In genomic region chr22:18077639-18078328, GRCh38 we compare ENCODE assay signal across 8 cellular contexts. TPM values are rescaled to one million over a fixed set of nuclear protein-coding genes. Genes with fewer than 3 reads are reported as not detected.
A peak's percentile ranks its signal among the peaks of the same experiment; 100 is the strongest.
DNase-seq lines count a peak whose midpoint lies in the region; ATAC-seq, FAIRE-seq and TF ChIP-seq lines count a peak whose summit lies in the region.

Gene PEX26, plus strand, starts transcription at chr22:18077990. Its CDS starts 387 bp downstream, at chr22:18078377.

- H3K4me3 ChIP-seq in A673 (ENCODE audit: low read depth, low read length, poor library complexity, severe bottlenecking) (peak within 1 kb of the TSS; percentile 91), WI38 (ENCODE audit: low read depth, low read length) (peak within 1 kb of the TSS; percentile 100), bronchial epithelial cell (ENCODE audit: low read depth, low read length) (peak within 1 kb of the TSS; percentile 67), smooth muscle cell (peak within 1 kb of the TSS; percentile 66)

- POLR2A ChIA-PET in A673 (lab: Charles Lee; ENCODE audit: low non-redundant PET), result no interaction called here

- CTCF ChIA-PET in A673 (lab: Charles Lee), result interaction anchor here (0.6 to 1.2 kb wide), 2 partner anchors 188 to 335 kb away, joined by 3 read pairs; no protein-coding TSS in a partner anchor

- no peak for TF ChIP-seq CTCF in A673 (conservative IDR thresholded peaks at IDR 0.05; ENCODE audit: low read depth, low read length)
- TF ChIP-seq CTCF in WI38 (IDR thresholded peaks at IDR 0.05; ENCODE audit: low read depth, low read length), result no peak
- no peak for TF ChIP-seq CTCF in bronchial epithelial cell (IDR thresholded peaks at IDR 0.05; ENCODE audit: insufficient read depth, low read length, severe bottlenecking)
- no peak for TF ChIP-seq CTCF in smooth muscle cell (IDR thresholded peaks at IDR 0.05; ENCODE audit: borderline replicate concordance, insufficient read depth, poor library complexity, severe bottlenecking)

- peak within 1 kb of the TSS; percentile 83 for H3K9ac ChIP-seq in smooth muscle cell (ENCODE audit: low read depth)

- H2AFZ ChIP-seq in smooth muscle cell (ENCODE audit: low read depth), result peak within 1 kb of the TSS; percentile 87

- H3K27ac ChIP-seq in A673 (ENCODE audit: low read depth, low read length, poor library complexity, severe bottlenecking) (peak within 1 kb of the TSS; percentile 70), smooth muscle cell (ENCODE audit: low read depth) (no peak within 1 kb of the TSS)

- no TSS peak for BruUV-seq in A673 (replicated peaks; lab: Mats Ljungman, UMichigan)

- H3K9me3 ChIP-seq in A673 (ENCODE audit: low read depth, low read length, poor library complexity, severe bottlenecking) (no peaks in the 10 kb centered on the region), smooth muscle cell (replicated peaks; ENCODE audit: low read depth) (no peaks in the 10 kb centered on the region)

- H3K4me1 ChIP-seq in A673 (ENCODE audit: insufficient read depth, low read length, poor library complexity, severe bottlenecking) (peaks cover 19% of the 10 kb centered on the region), smooth muscle cell (ENCODE audit: low read depth) (peaks cover 12% of the 10 kb centered on the region)

- no peaks in the 10 kb centered on the region for H3F3A ChIP-seq in smooth muscle cell (ENCODE audit: low read depth)

- under 1% methylated on average over 50 of the region's 50 CpGs for WGBS in smooth muscle cell (ENCODE audit: low lambda C conversion rate)

- H3K27me3 ChIP-seq in A673 (replicated peaks; ENCODE audit: insufficient read depth, low read depth, low read length, poor library complexity) (no peaks in the 10 kb centered on the region), bronchial epithelial cell (ENCODE audit: control insufficient read depth, insufficient read depth, low read length) (no peaks in the 10 kb centered on the region), smooth muscle cell (ENCODE audit: low read depth) (no peaks in the 10 kb centered on the region)

- ATAC-seq in GM18867 (IDR thresholded peaks at IDR 0.05; ENCODE audit: unreplicated experiment), result peak; percentile 92
- ATAC-seq in HG03103 (IDR thresholded peaks at IDR 0.05; ENCODE audit: low read depth, unreplicated experiment), result peak; percentile 79

- H4K20me1 ChIP-seq in smooth muscle cell (ENCODE audit: low read depth), result peaks cover 10% of the 10 kb centered on the region

- no peak for FAIRE-seq in bronchial epithelial cell (lab: Jason Lieb, UNC)

- intact Hi-C loops in A673 (cut with micrococcal nuclease; ENCODE audit: unreplicated experiment), result loop anchor here (2.0 to 10.0 kb wide), 3 partner anchors 50 to 523 kb away; no protein-coding TSS in a partner anchor

- peaks cover 28% of the 10 kb centered on the region for H3K36me3 ChIP-seq in A673 (ENCODE audit: insufficient read depth, low read length, poor library complexity, severe bottlenecking)
- peaks cover 12% of the 10 kb centered on the region for H3K36me3 ChIP-seq in bronchial epithelial cell (ENCODE audit: control insufficient read depth, insufficient read depth, low read length)
- H3K36me3 ChIP-seq in smooth muscle cell (ENCODE audit: low read depth), result peaks cover 4% of the 10 kb centered on the region

- peaks cover 13% of the 10 kb centered on the region for H3K79me2 ChIP-seq in smooth muscle cell (ENCODE audit: low read depth)

- DNase-seq in A673 (ENCODE audit: low spot score) (peak; percentile 97), NCI-H2227 (lab: John Stamatoyannopoulos, UW; ENCODE audit: unreplicated experiment) (peak; percentile 96), bronchial epithelial cell (ENCODE audit: low read depth) (peak; percentile 88), iPS-NIHi11 (ENCODE audit: low spot score) (peak; percentile 98), smooth muscle cell (lab: John Stamatoyannopoulos, UW; ENCODE audit: unreplicated experiment) (peak; percentile 67)

- H3K4me2 ChIP-seq in smooth muscle cell, result peak within 1 kb of the TSS; percentile 97

RNA-seq across cellular contexts. Expression of gene PEX26, which starts in this region (rescaled TPM):
- total RNA-seq in A673 (2021), result 36.9 and 38.3 TPM in 2 replicates
- total RNA-seq in bronchial epithelial cell, result 11.8 and 12.4 TPM in 2 replicates
- 15.3 and 15.6 TPM in 2 replicates for total RNA-seq in smooth muscle cell
- polyA plus RNA-seq in smooth muscle cell, result 2.4 and 4.3 TPM in 2 replicates
